Comparison of ENCODE assay signal across 8 cellular contexts in genomic region chr1:44405804-44406743, GRCh38. TPM values are rescaled to one million over a fixed set of nuclear protein-coding genes. Genes with fewer than 3 reads are reported as not detected.
DNase-seq lines count a peak whose midpoint lies in the region; ATAC-seq, FAIRE-seq and TF ChIP-seq lines count a peak whose summit lies in the region.

No MANE protein-coding gene starts in this region.

- TF ChIP-seq CTCF in astrocyte (IDR thresholded peaks at IDR 0.05; ENCODE audit: insufficient read depth, low read depth, low read length) = no peak

- peaks cover 15% of the 10 kb centered on the region for H4K20me1 ChIP-seq in astrocyte (ENCODE audit: insufficient read depth, low read length)

- no peak for FAIRE-seq in astrocyte (lab: Jason Lieb, UNC)

- H3K27ac Mint-ChIP-seq in astrocyte (ENCODE audit: unreplicated experiment) = peak overlapping the region; percentile 72
- peak overlapping the region in 1 of 6 donors; percentile 42 for H3K27ac Mint-ChIP-seq in immature natural killer cell

- peak overlapping the region; percentile 96 for H2AFZ ChIP-seq in astrocyte (ENCODE audit: low read depth, low read length)

- H3K79me2 ChIP-seq in astrocyte (ENCODE audit: insufficient read depth, low read length) = peaks cover 2% of the 10 kb centered on the region

- no peaks in the 10 kb centered on the region for H3K9me3 ChIP-seq in astrocyte (ENCODE audit: insufficient read depth, low read depth, low read length)

- H3K4me1 Mint-ChIP-seq in astrocyte (ENCODE audit: low read depth, unreplicated experiment) (peaks cover 7% of the 10 kb centered on the region), immature natural killer cell (peaks cover 34 to 39% of the 10 kb centered on the region in 2 donors)

- ATAC-seq in GM19328 (IDR thresholded peaks at IDR 0.05; ENCODE audit: unreplicated experiment) = no peak

- peaks cover 14% of the 10 kb centered on the region for H3K4me1 ChIP-seq in astrocyte (ENCODE audit: insufficient read depth, low read length)

- H3K4me3 ChIP-seq in astrocyte (ENCODE audit: insufficient read depth, low read depth, low read length) = peak overlapping the region; percentile 59

- peaks cover 62% of the 10 kb centered on the region for H3K27me3 ChIP-seq in astrocyte (ENCODE audit: insufficient read depth, low read length)

- peak; percentile 40 for DNase-seq in ELF-1 (ENCODE audit: low read depth, low spot score)
- peak; percentile 17 for DNase-seq in NCI-H146 treated with DMSO at 0.1 percent for 48 hours (lab: John Stamatoyannopoulos, UW; ENCODE audit: unreplicated experiment)
- DNase-seq in astrocyte (ENCODE audit: low read depth) = no peak
- peak; percentile 22 to 29 (median 26) for DNase-seq in immature natural killer cell
- peak; percentile 39 for DNase-seq in stimulated activated CD8-positive, alpha-beta memory T cell treated with anti-CD3 and anti-CD28 coated beads, Interleukin-4, amount 100 ng/mL, for 48 hours
- no peak for DNase-seq in SKM-1 (lab: John Stamatoyannopoulos, UW; ENCODE audit: unreplicated experiment)
- DNase-seq in DMS79 treated with DMSO at 0.1 percent for 48 hours (lab: John Stamatoyannopoulos, UW) = no peak

- no peak overlapping the region for H3K27ac ChIP-seq in astrocyte (ENCODE audit: low read depth, low read length)

- H3K4me3 Mint-ChIP-seq in astrocyte (ENCODE audit: unreplicated experiment) (peak overlapping the region; percentile 94), immature natural killer cell (peak overlapping the region; percentile 94 to 96 (median 94))

- no peaks in the 10 kb centered on the region for H3K36me3 Mint-ChIP-seq in astrocyte (ENCODE audit: low read depth, unreplicated experiment)
- no peaks in the 10 kb centered on the region for H3K36me3 Mint-ChIP-seq in immature natural killer cell

- no peaks in the 10 kb centered on the region for H3K36me3 ChIP-seq in astrocyte (ENCODE audit: insufficient read depth, low read length)

- peak overlapping the region; percentile 70 for H3K9ac ChIP-seq in astrocyte (ENCODE audit: low read length)

- H3K4me2 ChIP-seq in astrocyte (ENCODE audit: low read length) = peak overlapping the region; percentile 97

- H3K9me3 Mint-ChIP-seq in astrocyte (ENCODE audit: unreplicated experiment) (no peaks in the 10 kb centered on the region), immature natural killer cell (peaks cover 0 to 2% (median 0%) of the 10 kb centered on the region in 6 donors)

- H3K27me3 Mint-ChIP-seq in astrocyte (ENCODE audit: low read depth, unreplicated experiment) = peaks cover 17% of the 10 kb centered on the region
- H3K27me3 Mint-ChIP-seq in immature natural killer cell (ENCODE audit: low read depth in 3 of 3) = peaks cover 11 to 31% (median 22%) of the 10 kb centered on the region in 3 donors

RNA-seq across cellular contexts. Expression of gene RNF220, which starts 1.0 kb away (rescaled TPM):
- total RNA-seq in astrocyte = 47.1 and 47.4 TPM in 2 replicates
- 100 to 1,000 TPM in 1 of 3 donors, 10 to 100 TPM in 2; 69.4 to 107 (median 83.2) TPM for polyA plus RNA-seq in immature natural killer cell

RNA-seq across cellular contexts. Expression of gene ERI3, which starts 51.0 kb away (rescaled TPM):
- 58.3 and 60.5 TPM in 2 replicates for total RNA-seq in astrocyte
- 10 to 100 TPM; 46.6 to 93.3 (median 53.1) TPM for polyA plus RNA-seq in immature natural killer cell

Comparison
In these comparisons a context has a peak if more than half of its experiments do, and no peak if none do; other contexts are left out.
1. DNase-seq: peak in ELF-1 (single experiment), NCI-H146 treated with DMSO at 0.1 percent for 48 hours (single experiment), immature natural killer cell (3 of 3) and stimulated activated CD8-positive, alpha-beta memory T cell treated with anti-CD3 and anti-CD28 coated beads, Interleukin-4, amount 100 ng/mL, for 48 hours (single experiment); none in astrocyte (single experiment), SKM-1 (single experiment) and DMS79 treated with DMSO at 0.1 percent for 48 hours (single experiment).